8 cellular contexts compared by ENCODE assay signal in the genomic region with DNA sequence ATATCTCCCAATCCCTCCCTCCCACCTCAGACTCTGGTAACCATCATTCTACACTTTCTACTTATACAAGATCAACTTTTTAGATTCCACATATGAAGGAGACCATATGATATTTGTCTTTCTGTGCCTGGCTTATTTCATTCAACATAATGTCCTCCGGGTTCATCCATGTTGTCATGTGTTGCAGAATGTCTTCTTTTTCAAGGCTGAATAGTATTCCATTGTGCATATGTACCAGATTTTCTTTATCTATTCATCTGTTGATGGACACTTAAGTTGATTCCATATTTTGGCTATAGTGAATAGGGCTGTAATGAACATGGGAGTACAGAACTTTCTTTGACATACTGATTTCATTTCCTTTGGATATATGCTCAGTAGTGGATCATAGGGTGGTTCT.
"Had no signal": no experiment of that assay in that cellular context is flagged by ENCODE, and none has a peak within 500 bp of the region (broad histone marks: within the 10 kb centered on the region; RNA-seq: fewer than 3 reads in every experiment).

No MANE protein-coding gene starts in this region.

- FAIRE-seq: HepG2, HTR-8/SVneo had no signal

- H3K4me3 Mint-ChIP-seq: IgD-negative memory B cell had no signal

- ATAC-seq: HepG2 had no signal

- H3K27ac ChIP-seq: HL-60, KMS-11 had no signal

- H3K9ac ChIP-seq: KMS-11 had no signal

- DNase-seq: IMR-90, KBM-7, KG1 had no signal

- H3K27ac Mint-ChIP-seq: IgD-negative memory B cell had no signal

- H3K36me3 Mint-ChIP-seq: IgD-negative memory B cell had no signal

- H3K4me2 ChIP-seq: KMS-11 had no signal
